8 cellular contexts compared by ENCODE assay signal in the genomic region with DNA sequence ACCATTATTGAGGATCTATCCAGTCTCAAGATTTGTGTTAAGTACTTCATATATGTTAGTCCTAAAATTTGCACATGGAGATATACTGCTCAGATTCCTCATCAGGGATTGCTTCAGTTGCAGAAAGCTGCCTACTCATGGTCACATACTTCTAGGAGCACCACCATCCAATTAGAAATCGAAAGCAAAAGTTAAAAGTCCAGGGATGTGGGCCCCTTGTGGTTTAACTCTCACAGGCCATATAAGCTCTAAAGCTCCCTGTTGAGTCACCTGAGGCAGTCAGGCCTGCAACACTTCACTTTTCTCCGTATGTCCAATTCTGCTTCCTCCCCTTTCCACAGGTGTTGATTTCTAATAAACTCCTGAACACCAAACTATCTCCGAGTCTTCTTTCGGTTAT.
DNase-seq lines count a peak whose midpoint lies in the region; ATAC-seq and TF ChIP-seq lines count a peak whose summit lies in the region.

No MANE protein-coding gene starts in this region.

- peaks cover 7 to 8% of the 10 kb centered on the region in 2 donors for H3K4me1 ChIP-seq in duodenal mucosa (ENCODE audit: control insufficient read depth in 1 of 2, insufficient read depth in 2 of 2, low read length in 2 of 2)

- H3K36me3 Mint-ChIP-seq in CD14-positive monocyte, result peaks cover 26 to 33% of the 10 kb centered on the region in 2 donors

- H3K27ac ChIP-seq in duodenal mucosa (ENCODE audit: low read depth, low read length) (no peak overlapping the region), coronary artery (no peak overlapping the region)

- no peaks in the 10 kb centered on the region for H3K9me3 ChIP-seq in duodenal mucosa (ENCODE audit: control insufficient read depth in 1 of 2, low read length in 2 of 2)

- peaks cover 6 to 28% of the 10 kb centered on the region in 2 donors for H3K36me3 ChIP-seq in duodenal mucosa (ENCODE audit: control insufficient read depth in 1 of 2, insufficient read depth in 2 of 2, low read length in 2 of 2)

- in situ Hi-C loops in G401 (cut with HindIII; ENCODE audit: low sequenced_read_pairs), result no loop called here

- H3K9ac ChIP-seq in duodenal mucosa (ENCODE audit: low read depth in 1 of 2, low read length in 2 of 2), result no peak overlapping the region

- DNase-seq in CD14-positive monocyte (ENCODE audit: low spot score), result no peak
- peak; percentile 88 for DNase-seq in RPMI7951 (ENCODE audit: low read depth)
- peak; percentile 4 to 11 (median 6) for DNase-seq in stimulated activated CD4-positive, alpha-beta T cell treated with anti-CD3 and anti-CD28 coated beads, TNF-alpha, amount 100 ng/mL, for 48 hours (ENCODE audit: low read depth in 3 of 3)
- DNase-seq in coronary artery (ENCODE audit: low spot score), result no peak
- no peak for DNase-seq in G401 (ENCODE audit: low spot score)

- intact Hi-C loops in CD14-positive monocyte (cut with micrococcal nuclease), result loop anchor here in 1 of 2 donors (10.0 kb wide), 1 partner anchor 80 kb away; a partner anchor contains a TSS

- ATAC-seq in GM19025 (IDR thresholded peaks at IDR 0.05; ENCODE audit: low read depth, unreplicated experiment) (peak; percentile 83), HG03060 (IDR thresholded peaks at IDR 0.05; ENCODE audit: low read depth, unreplicated experiment) (peak; percentile 84)

- no peaks in the 10 kb centered on the region for H3K27me3 ChIP-seq in duodenal mucosa (ENCODE audit: control insufficient read depth in 1 of 2, insufficient read depth in 2 of 2, low read length in 2 of 2)

- H3K4me3 ChIP-seq in duodenal mucosa (ENCODE audit: low read depth in 1 of 2, low read length in 2 of 2), result peak overlapping the region; percentile 3 to 18
- no peak overlapping the region for H3K4me3 ChIP-seq in coronary artery

- peak overlapping the region; percentile 65 to 85 for H3K4me3 Mint-ChIP-seq in CD14-positive monocyte

- H3K27ac Mint-ChIP-seq in CD14-positive monocyte, result peak overlapping the region; percentile 55 to 86 (median 83)

- no peaks in the 10 kb centered on the region for H3K27me3 Mint-ChIP-seq in CD14-positive monocyte (ENCODE audit: low read depth in 3 of 3)

- TF ChIP-seq CTCF in CD14-positive monocyte (IDR thresholded peaks at IDR 0.05) (no peak), coronary artery (IDR thresholded peaks at IDR 0.05) (no peak)

- H3K9me3 Mint-ChIP-seq in CD14-positive monocyte, result no peaks in the 10 kb centered on the region

- H3K4me1 Mint-ChIP-seq in CD14-positive monocyte, result peaks cover 32% of the 10 kb centered on the region

Comparison
In these comparisons a context has a peak if more than half of its experiments do, and no peak if none do; other contexts are left out.
1. DNase-seq: peak in RPMI7951 (single experiment) and stimulated activated CD4-positive, alpha-beta T cell treated with anti-CD3 and anti-CD28 coated beads, TNF-alpha, amount 100 ng/mL, for 48 hours (3 of 3); none in CD14-positive monocyte (single experiment), coronary artery (single experiment) and G401 (single experiment).